Comparison of ENCODE assay signal across 1 cellular context in genomic region chr17:80036715-80037477, GRCh38.
TF ChIP-seq lines count a peak whose summit lies in the region.

No MANE protein-coding gene starts in this region.

TF ChIP-seq in H1, 55 proteins besides CTCF, POLR2A, EP300 and RAD21:
- peak; percentile 48; the same call in 1 of the 2 replicates for TF ChIP-seq PHF8 (conservative IDR thresholded peaks at IDR 0.05; ENCODE audit: low read depth, low read length)
- TF ChIP-seq SIN3A (conservative IDR thresholded peaks at IDR 0.05 in 1 of 2, IDR thresholded peaks at IDR 0.05 in 1 of 2; ENCODE audit: low read depth in 1 of 2, low read length in 2 of 2) = peak in 1 of 2 experiments; percentile 40; a peak in 2 of 4 replicates
- TF ChIP-seq HDAC2 (IDR thresholded peaks at IDR 0.05; ENCODE audit: borderline replicate concordance in 1 of 2, low read depth in 2 of 2, low read length in 2 of 2) = 0 out of 4 replicates have a peak, but pooled peaks of 1 of the 2 experiments have one; percentile 19
- peak; percentile 97 for TF ChIP-seq KDM4A (IDR thresholded peaks at IDR 0.05; ENCODE audit: low read depth, low read length, severe bottlenecking)
- TF ChIP-seq CREB1 (IDR thresholded peaks at IDR 0.05) = 0 out of 2 replicates have a peak, but pooled peaks have one; percentile 17
- TF ChIP-seq SIX5 (IDR thresholded peaks at IDR 0.05; ENCODE audit: low read depth, low read length) = no peak
- TF ChIP-seq RBBP5 (IDR thresholded peaks at IDR 0.05; ENCODE audit: borderline replicate concordance, low read depth, low read length) = 0 out of 2 replicates have a peak, but pooled peaks have one; percentile 21
- TF ChIP-seq ASH2L (IDR thresholded peaks at IDR 0.05; ENCODE audit: low read length) = peak; percentile 81
- peak; percentile 5 for TF ChIP-seq MAX (IDR thresholded peaks at IDR 0.05)
- no peak for TF ChIP-seq TBP (IDR thresholded peaks at IDR 0.05; ENCODE audit: low read depth, low read length)
